Comparison of ENCODE assay signal across 12 cellular contexts in the genomic region with DNA sequence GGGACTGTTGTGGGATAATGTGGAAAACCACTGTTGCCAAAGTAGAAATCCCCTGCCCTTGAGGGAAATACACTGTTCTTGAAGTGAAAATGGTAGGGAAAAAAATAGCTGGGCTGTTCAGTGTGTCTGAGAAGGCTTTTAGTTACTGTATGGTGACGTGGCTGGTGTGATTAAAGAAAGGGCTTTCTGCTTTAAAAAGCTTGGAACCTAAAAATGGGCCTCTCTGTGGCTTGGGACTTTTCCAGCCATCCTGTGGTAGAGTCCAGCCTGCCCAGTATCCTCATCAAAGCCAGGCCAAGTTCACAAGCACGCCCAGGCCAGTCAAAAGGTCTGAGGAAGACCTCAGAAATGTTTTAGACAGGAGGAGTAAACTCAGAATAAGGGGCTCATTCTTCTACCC. TPM values are rescaled to one million over a fixed set of nuclear protein-coding genes. Genes with fewer than 3 reads are reported as not detected.
A peak's percentile ranks its signal among the peaks of the same experiment; 100 is the strongest.
DNase-seq lines count a peak whose midpoint lies in the region; ATAC-seq and TF ChIP-seq lines count a peak whose summit lies in the region.
"Had no signal": no experiment of that assay in that cellular context is flagged by ENCODE, and none has a peak within 500 bp of the region (broad histone marks: within the 10 kb centered on the region; RNA-seq: fewer than 3 reads in every experiment).

No MANE protein-coding gene starts in this region.

- peak; percentile 67 for DNase-seq in A172 (ENCODE audit: low spot score)
- peak; percentile 36 for DNase-seq in HT1080 (ENCODE audit: low read depth)
- peak; percentile 72 for DNase-seq in choroid plexus epithelial cell (ENCODE audit: low read depth)
- peak; percentile 90 for DNase-seq in mesenchymal stem cell
- DNase-seq in activated T-cell treated with anti-CD3 and anti-CD28 coated beads for 4 hours, result no peak
- no peak for DNase-seq in activated CD4-positive, alpha-beta T cell treated with anti-CD3 and anti-CD28 coated beads, Interleukin-2, amount 50 U/mL, for 4 hours
- DNase-seq: activated naive CD4-positive, alpha-beta T cell treated with Interleukin-2 at 50 U/mL for 16 hours; Kasumi-1; NK-92 treated with Interleukin-12 subunit alpha and Interleukin-12 subunit beta, amount 100 ng/mL, for 24 hours; trophoblast cell had no signal

- no peak overlapping the region for H3K4me2 ChIP-seq in mesenchymal stem cell (ENCODE audit: low read length, poor library complexity, severe bottlenecking)

- no peaks in the 10 kb centered on the region for H3K27me3 ChIP-seq in mesenchymal stem cell (ENCODE audit: control insufficient read depth in 1 of 2, insufficient read depth in 1 of 2, low read length in 2 of 2)

- peak overlapping the region; percentile 81 for H3K9ac ChIP-seq in mesenchymal stem cell (ENCODE audit: low read length)

- H3K9me3 ChIP-seq in mesenchymal stem cell (ENCODE audit: control insufficient read depth, low read length), result no peaks in the 10 kb centered on the region

- H3K23ac ChIP-seq in mesenchymal stem cell (ENCODE audit: low read length in 2 of 2), result no peak overlapping the region

- no peak overlapping the region for H2BK5ac ChIP-seq in mesenchymal stem cell (ENCODE audit: low read depth, low read length, poor library complexity, severe bottlenecking)

- H2BK15ac ChIP-seq in mesenchymal stem cell (ENCODE audit: low read depth, poor library complexity, severe bottlenecking), result no peak overlapping the region

- H3K14ac ChIP-seq in mesenchymal stem cell (ENCODE audit: low read length in 2 of 2), result no peak overlapping the region

- H3K27ac ChIP-seq in mesenchymal stem cell (ENCODE audit: low read length, poor library complexity, severe bottlenecking), result no peak overlapping the region

- H2AFZ ChIP-seq in mesenchymal stem cell (ENCODE audit: low read depth, low read length), result no peak overlapping the region

- no peak overlapping the region for H2AK5ac ChIP-seq in mesenchymal stem cell (ENCODE audit: low read length, severe bottlenecking)

- ATAC-seq in HG03039 (IDR thresholded peaks at IDR 0.05; ENCODE audit: unreplicated experiment) (no peak), GM21360 (IDR thresholded peaks at IDR 0.05; ENCODE audit: unreplicated experiment) (no peak)

- peak overlapping the region; percentile 12 to 85 for H3K18ac ChIP-seq in mesenchymal stem cell (ENCODE audit: low read depth in 1 of 2, low read length in 2 of 2)

- peak overlapping the region; percentile 81 for H4K91ac ChIP-seq in mesenchymal stem cell (ENCODE audit: low read length)

- H3K36me3 ChIP-seq in mesenchymal stem cell (ENCODE audit: control insufficient read depth in 1 of 2, insufficient read depth in 2 of 2, low read depth in 1 of 2, low read length in 2 of 2), result no peaks in the 10 kb centered on the region

- no peak overlapping the region for H2BK120ac ChIP-seq in mesenchymal stem cell (ENCODE audit: low read depth, low read length)

- H3K79me1 ChIP-seq in mesenchymal stem cell (replicated peaks; ENCODE audit: low read length, poor library complexity, severe bottlenecking), result peaks cover 24% of the 10 kb centered on the region

- no peaks in the 10 kb centered on the region for H3K4me1 ChIP-seq in mesenchymal stem cell (ENCODE audit: control insufficient read depth, insufficient read depth, low read depth, low read length)

- no peak for TF ChIP-seq CTCF in choroid plexus epithelial cell (conservative IDR thresholded peaks at IDR 0.05; ENCODE audit: low read depth, low read length)

- H3K4ac ChIP-seq in mesenchymal stem cell (ENCODE audit: low read depth in 1 of 2, low read length in 2 of 2), result peak overlapping the region; percentile 16 to 93

- H3K4me3 ChIP-seq in choroid plexus epithelial cell (ENCODE audit: low read depth, low read length) (no peak overlapping the region), mesenchymal stem cell (ENCODE audit: insufficient read depth in 1 of 2, low read depth in 1 of 2, low read length in 2 of 2) (peak overlapping the region in 1 of 2 experiments; percentile 43)

- H4K8ac ChIP-seq in mesenchymal stem cell (ENCODE audit: low read length), result peak overlapping the region; percentile 20

- WGBS in mesenchymal stem cell, result 27% methylated on average over 1 of the region's 2 CpGs

- peak overlapping the region in 1 of 2 experiments; percentile 69 for H2BK12ac ChIP-seq in mesenchymal stem cell (ENCODE audit: low read length in 2 of 2)

RNA-seq across cellular contexts. Expression of a gene that starts 6.9 kb away (rescaled TPM):
- 22.9 and 31.8 TPM in 2 replicates for total RNA-seq in A172 (2014; rRNA removed; shearing (Covaris generic))
- 31.5 and 37.5 TPM in 2 replicates for total RNA-seq in HT1080 (2014; rRNA removed; shearing (Covaris generic))
- 31.5 and 43.5 TPM in 2 replicates for polyA plus RNA-seq in HT1080 (2015; cell fraction: cytosol; rRNA removed)
- 43.2 and 43.4 TPM in 2 replicates for polyA plus RNA-seq in HT1080 (2015; cell fraction: nucleus; rRNA removed)
- polyA plus RNA-seq in mesenchymal stem cell (2013, experiment 1 of 2), result 75.8 TPM
- 73.2 TPM for polyA plus RNA-seq in mesenchymal stem cell (2013, experiment 2 of 2)

Comparison
In these comparisons a context has a peak if more than half of its experiments do, and no peak if none do; other contexts are left out.
1. DNase-seq: peak in A172 (single experiment), HT1080 (single experiment), choroid plexus epithelial cell (single experiment) and mesenchymal stem cell (single experiment); none in activated T-cell treated with anti-CD3 and anti-CD28 coated beads for 4 hours (single experiment) and activated CD4-positive, alpha-beta T cell treated with anti-CD3 and anti-CD28 coated beads, Interleukin-2, amount 50 U/mL, for 4 hours (0 of 2).